In the genomic region with DNA sequence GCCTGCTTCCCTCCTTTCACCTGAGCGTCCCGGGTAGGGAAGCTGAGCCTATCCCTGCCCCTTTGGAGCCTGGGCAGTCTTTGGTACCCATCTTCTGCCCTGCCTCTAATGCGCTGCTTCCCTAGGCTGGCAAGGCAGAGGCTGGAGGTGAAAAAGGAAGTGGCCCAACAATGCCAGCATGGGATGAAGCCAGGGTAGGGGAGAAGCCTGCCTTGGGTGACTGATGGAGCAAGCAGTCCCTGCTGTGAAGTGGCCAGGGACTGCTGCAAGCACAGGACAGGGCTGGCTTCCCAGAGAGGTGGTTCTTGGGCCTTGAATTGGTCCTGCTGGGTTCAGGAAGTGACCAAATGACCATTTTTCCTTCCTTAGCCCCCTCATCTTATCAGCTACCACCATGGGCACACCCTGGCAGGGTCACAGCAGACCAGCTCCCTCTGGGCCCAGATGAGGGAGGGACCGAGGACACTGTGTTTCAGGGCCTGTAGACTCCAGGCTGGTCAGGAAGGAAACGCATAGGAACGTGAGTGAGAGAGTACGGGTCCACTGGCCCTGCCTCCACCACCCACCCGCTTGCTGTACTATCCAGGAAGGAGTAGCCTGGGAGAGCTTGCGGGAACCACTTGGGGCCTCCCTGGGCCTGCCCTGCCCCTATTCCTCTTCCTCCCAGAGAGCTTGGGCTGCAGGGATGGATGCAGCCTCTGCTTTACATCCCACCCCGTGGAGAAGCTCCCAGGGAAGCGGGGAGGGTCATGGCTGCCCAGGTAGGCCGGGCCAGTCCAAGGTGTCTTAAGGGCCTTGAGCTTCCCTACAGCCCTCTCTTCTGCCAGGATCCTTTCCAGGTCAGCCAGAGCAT, we compare ENCODE assay signal across 14 cellular contexts.
DNase-seq lines count a peak whose midpoint lies in the region; ATAC-seq, FAIRE-seq and TF ChIP-seq lines count a peak whose summit lies in the region.
"Had no signal": no experiment of that assay in that cellular context is flagged by ENCODE, and none has a peak within 500 bp of the region (broad histone marks: within the 10 kb centered on the region; RNA-seq: fewer than 3 reads in every experiment).

No MANE protein-coding gene starts in this region.

- in situ Hi-C loops in KBM-7 (cut with MboI; ENCODE audit: low pct_unique_long_range_greater_than_20kb, low sequenced_read_pairs), result no loop called here

- no peak overlapping the region for H3K4me2 ChIP-seq in MM.1S (ENCODE audit: low read depth, low read length)

- H3K4me3 ChIP-seq in ascending aorta (no peak overlapping the region), esophagus muscularis mucosa (no peak overlapping the region), lower lobe of right lung (no peak overlapping the region), thoracic aorta (no peak overlapping the region), small intestine (ENCODE audit: low read depth in 1 of 2, low read length in 2 of 2) (no peak overlapping the region), WERI-Rb-1 (ENCODE audit: low read depth, low read length) (no peak overlapping the region), MM.1S (ENCODE audit: low read length) (no peak overlapping the region)
- H3K4me3 ChIP-seq: lung had no signal

- no peak for TF ChIP-seq POLR2A in esophagus muscularis mucosa (IDR thresholded peaks at IDR 0.05; ENCODE audit: low read depth)

- H3K27ac ChIP-seq in ascending aorta, result peak overlapping the region; percentile 94 to 96
- peak overlapping the region in 3 of 4 donors; percentile 40 to 94 (median 79) for H3K27ac ChIP-seq in esophagus muscularis mucosa (replicated peaks in 1 of 4)
- peak overlapping the region; percentile 60 for H3K27ac ChIP-seq in lower lobe of right lung
- peak overlapping the region; percentile 83 to 94 for H3K27ac ChIP-seq in thoracic aorta
- H3K27ac ChIP-seq in small intestine (ENCODE audit: low read depth in 1 of 2, low read length in 1 of 2), result peak overlapping the region in 1 of 2 donors; percentile 23
- no peak overlapping the region for H3K27ac ChIP-seq in WERI-Rb-1
- H3K27ac ChIP-seq in MM.1S (ENCODE audit: low read length), result no peak overlapping the region

- 74% methylated on average over 11 of the region's 12 CpGs for WGBS in esophagus muscularis mucosa
- WGBS in small intestine, 3 donors, result 71 to 83% (median 80%) methylated on average over 10 to 12 of the region's 12 CpGs

- H3K4me1 ChIP-seq in ascending aorta (peaks cover 54 to 83% of the 10 kb centered on the region in 2 donors), esophagus muscularis mucosa (peaks cover 85 to 90% (median 87%) of the 10 kb centered on the region in 4 donors), lower lobe of right lung (peaks cover 75% of the 10 kb centered on the region), thoracic aorta (ENCODE audit: control insufficient read depth in 1 of 2, low read depth in 2 of 2) (peaks cover 66 to 88% of the 10 kb centered on the region in 2 donors), small intestine (ENCODE audit: control insufficient read depth in 2 of 2, insufficient read depth in 1 of 2, low read depth in 1 of 2, low read length in 1 of 2) (no peaks in the 10 kb centered on the region), MM.1S (ENCODE audit: low read length) (no peaks in the 10 kb centered on the region)

- intact Hi-C loops in ascending aorta (cut with DNase I) (no loop called here), esophagus muscularis mucosa (cut with DNase I) (loop anchor here (10.0 kb wide), 1 partner anchor 131 kb away; no protein-coding TSS in a partner anchor), lower lobe of right lung (cut with DNase I) (no loop called here)

- H4K20me1 ChIP-seq in MM.1S (ENCODE audit: insufficient read depth, low read length), result no peaks in the 10 kb centered on the region

- TF ChIP-seq EP300 in esophagus muscularis mucosa (IDR thresholded peaks at IDR 0.05), result no peak

- no peaks in the 10 kb centered on the region for H3K27me3 ChIP-seq in ascending aorta
- H3K27me3 ChIP-seq in esophagus muscularis mucosa, result no peaks in the 10 kb centered on the region
- no peaks in the 10 kb centered on the region for H3K27me3 ChIP-seq in lower lobe of right lung (ENCODE audit: low read depth)
- no peaks in the 10 kb centered on the region for H3K27me3 ChIP-seq in thoracic aorta (replicated peaks; ENCODE audit: insufficient read depth)
- no peaks in the 10 kb centered on the region for H3K27me3 ChIP-seq in small intestine (ENCODE audit: control insufficient read depth in 2 of 2, insufficient read depth in 2 of 2, low read length in 2 of 2)
- no peaks in the 10 kb centered on the region for H3K27me3 ChIP-seq in WERI-Rb-1 (ENCODE audit: insufficient read depth, low read depth, severe bottlenecking)
- H3K27me3 ChIP-seq in MM.1S (replicated peaks; ENCODE audit: insufficient read depth, low read length), result no peaks in the 10 kb centered on the region

- ATAC-seq in lower lobe of right lung (peak; percentile 24 to 30), thoracic aorta (ENCODE audit: insufficient number of reproducible peaks, low FRiP score, low read depth) (no peak)

- peaks cover 21% of the 10 kb centered on the region in 2 donors for H3K36me3 ChIP-seq in ascending aorta
- H3K36me3 ChIP-seq in esophagus muscularis mucosa, result peaks cover 4 to 24% (median 22%) of the 10 kb centered on the region in 4 donors
- peaks cover 20% of the 10 kb centered on the region for H3K36me3 ChIP-seq in lower lobe of right lung
- peaks cover 13% of the 10 kb centered on the region for H3K36me3 ChIP-seq in thoracic aorta
- H3K36me3 ChIP-seq in small intestine (ENCODE audit: control insufficient read depth in 2 of 2, insufficient read depth in 2 of 2, low read length in 2 of 2), result peaks cover 0 to 6% of the 10 kb centered on the region in 2 donors
- H3K36me3 ChIP-seq in WERI-Rb-1, result peaks cover 56% of the 10 kb centered on the region
- no peaks in the 10 kb centered on the region for H3K36me3 ChIP-seq in MM.1S (replicated peaks; ENCODE audit: insufficient read depth, low read length)

- DNase-seq in ascending aorta (ENCODE audit: low spot score in 2 of 2), result no peak
- no peak for DNase-seq in esophagus muscularis mucosa (ENCODE audit: extremely low spot score)
- no peak for DNase-seq in lower lobe of right lung
- no peak for DNase-seq in thoracic aorta (ENCODE audit: low spot score)
- DNase-seq in small intestine, result no peak
- DNase-seq in WERI-Rb-1, result no peak
- no peak for DNase-seq in KBM-7
- DNase-seq in MM.1S, result no peak
- DNase-seq: activated T-cell treated with anti-CD3 and anti-CD28 coated beads for 4 hours, amniotic stem cell, NCI-H1694 treated with DMSO at 0.1 percent for 48 hours, NCI-H446 treated with DMSO at 0.1 percent for 48 hours had no signal

- no peak for TF ChIP-seq CTCF in ascending aorta (IDR thresholded peaks at IDR 0.05)
- TF ChIP-seq CTCF in esophagus muscularis mucosa (IDR thresholded peaks at IDR 0.05), result no peak
- TF ChIP-seq CTCF in lower lobe of right lung (IDR thresholded peaks at IDR 0.05), result no peak
- no peak for TF ChIP-seq CTCF in thoracic aorta (IDR thresholded peaks at IDR 0.05)
- TF ChIP-seq CTCF in WERI-Rb-1 (IDR thresholded peaks at IDR 0.05; ENCODE audit: low read depth, low read length), result no peak
- no peak for TF ChIP-seq CTCF in MM.1S (IDR thresholded peaks at IDR 0.05; ENCODE audit: low read length)

- H3K9me3 ChIP-seq in ascending aorta, result no peaks in the 10 kb centered on the region
- H3K9me3 ChIP-seq in esophagus muscularis mucosa, result no peaks in the 10 kb centered on the region
- no peaks in the 10 kb centered on the region for H3K9me3 ChIP-seq in lower lobe of right lung
- no peaks in the 10 kb centered on the region for H3K9me3 ChIP-seq in thoracic aorta
- H3K9me3 ChIP-seq in small intestine (ENCODE audit: control insufficient read depth, low read depth), result no peaks in the 10 kb centered on the region
- no peaks in the 10 kb centered on the region for H3K9me3 ChIP-seq in WERI-Rb-1 (ENCODE audit: severe bottlenecking)
- H3K9me3 ChIP-seq in MM.1S (replicated peaks; ENCODE audit: insufficient read depth, low read length), result no peaks in the 10 kb centered on the region

- no peaks in the 10 kb centered on the region for H3K9me2 ChIP-seq in MM.1S (replicated peaks; ENCODE audit: insufficient read depth, low read length)

- no peak for FAIRE-seq in small intestine (lab: Jason Lieb, UNC)
- FAIRE-seq: frontal cortex had no signal

- no peak overlapping the region for H2AFZ ChIP-seq in MM.1S (ENCODE audit: low read length)

- H3K79me2 ChIP-seq in MM.1S (ENCODE audit: low read length), result no peaks in the 10 kb centered on the region

- H3K9ac ChIP-seq in MM.1S (ENCODE audit: low read length), result no peak overlapping the region

- no peaks in the 10 kb centered on the region for H3F3A ChIP-seq in MM.1S (ENCODE audit: insufficient read depth, low read length)

Comparison
In these comparisons a context has a peak if more than half of its experiments do, and no peak if none do; other contexts are left out.
1. H3K27ac ChIP-seq: peak in ascending aorta (2 of 2), esophagus muscularis mucosa (3 of 4), lower lobe of right lung (single experiment) and thoracic aorta (2 of 2); none in WERI-Rb-1 (single experiment) and MM.1S (single experiment).